Comparison of ENCODE assay signal across 1 cellular context in the genomic region with DNA sequence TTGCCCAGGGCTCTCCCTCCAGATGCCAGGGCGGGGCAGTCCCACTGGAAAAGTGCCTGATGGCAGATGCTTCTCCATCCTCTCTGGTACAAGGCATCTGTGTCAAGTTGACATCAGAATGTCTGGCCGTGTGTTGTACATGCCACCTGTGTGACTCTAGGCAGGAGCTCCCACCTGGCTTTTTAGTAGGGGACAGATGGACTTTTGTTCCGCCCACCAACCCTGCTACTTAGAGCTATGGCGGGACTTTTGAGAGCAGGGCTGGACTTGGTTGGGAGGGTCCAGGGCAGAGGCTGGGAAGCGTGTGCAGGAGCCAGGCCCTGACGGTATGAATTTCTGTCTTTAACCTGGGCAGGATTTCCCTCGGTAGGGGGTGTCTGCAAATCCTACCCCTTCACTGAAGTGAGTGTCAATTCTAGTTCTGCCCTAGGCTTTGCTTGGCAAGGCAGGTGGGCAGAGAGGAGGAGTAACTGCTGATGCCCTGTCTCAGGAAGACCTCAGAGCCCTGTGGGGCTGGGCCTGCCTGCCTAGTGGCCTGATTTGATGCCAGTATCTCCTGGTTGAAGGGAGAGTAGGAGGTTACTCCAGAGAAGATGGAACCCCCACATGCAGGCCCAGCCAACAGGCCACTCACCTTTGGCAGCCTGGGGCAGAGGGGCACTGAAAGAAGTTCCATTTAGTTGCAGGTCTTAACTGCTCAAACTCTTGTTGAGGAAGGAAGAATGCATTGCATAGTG.
TF ChIP-seq lines count a peak whose summit lies in the region.

No MANE protein-coding gene starts in this region.

TF ChIP-seq in IMR-90, 13 proteins besides CTCF, POLR2A, EP300 and RAD21 (continued from another document):
- TF ChIP-seq SMC3 (IDR thresholded peaks at IDR 0.05; ENCODE audit: low read depth, low read length), result no peak
